ENCODE assay signal across 28 cellular contexts in genomic region chr1:116347678-116348077, GRCh38. TPM values are rescaled to one million over a fixed set of nuclear protein-coding genes. Genes with fewer than 3 reads are reported as not detected.
DNase-seq lines count a peak whose midpoint lies in the region; ATAC-seq and TF ChIP-seq lines count a peak whose summit lies in the region.
"Had no signal": no experiment of that assay in that cellular context is flagged by ENCODE, and none has a peak within 500 bp of the region (broad histone marks: within the 10 kb centered on the region; RNA-seq: fewer than 3 reads in every experiment).

No MANE protein-coding gene starts in this region.

- H3K4me3 ChIP-seq in thyroid gland (replicated peaks in 1 of 3) = no peak overlapping the region
- H3K4me3 ChIP-seq: A549, smooth muscle cell, upper lobe of left lung had no signal

- no peak for TF ChIP-seq CTCF in thyroid gland (IDR thresholded peaks at IDR 0.05)

- intact Hi-C loops in left ventricle myocardium superior (cut with micrococcal nuclease) (no loop called here), left cardiac atrium (cut with DNase I) (no loop called here), thyroid gland (cut with DNase I) (no loop called here)

- 95 to 100% methylated on average over 2 of the region's 2 CpGs for WGBS in thyroid gland, 2 donors

- H3K27me3 Mint-ChIP-seq in activated T-helper 17 cell treated with anti-CD3 and anti-CD28 coated beads, Interleukin-2, amount 50 U/mL, for 72 hours = no peaks in the 10 kb centered on the region
- H3K27me3 Mint-ChIP-seq: brain had no signal

- ATAC-seq in left ventricle myocardium superior (peak; percentile 48), left cardiac atrium (no peak), HG03565 (IDR thresholded peaks at IDR 0.05; ENCODE audit: unreplicated experiment) (no peak)
- no peak for ATAC-seq in activated T-helper 17 cell treated with anti-CD3 and anti-CD28 coated beads, Interleukin-2, amount 50 U/mL, for 72 hours (replicated peaks)
- ATAC-seq: A549, foreskin keratinocyte had no signal

- H3K4me1 Mint-ChIP-seq in activated T-helper 17 cell treated with anti-CD3 and anti-CD28 coated beads, Interleukin-2, amount 50 U/mL, for 72 hours = peaks cover 38% of the 10 kb centered on the region
- H3K4me1 Mint-ChIP-seq: naive B cell had no signal

- no peak for TF ChIP-seq POLR2A in thyroid gland (IDR thresholded peaks at IDR 0.05)

- H3K9me3 Mint-ChIP-seq in activated T-helper 17 cell treated with anti-CD3 and anti-CD28 coated beads, Interleukin-2, amount 50 U/mL, for 72 hours = peaks cover 3% of the 10 kb centered on the region

- H3K36me3 Mint-ChIP-seq in activated T-helper 17 cell treated with anti-CD3 and anti-CD28 coated beads, Interleukin-2, amount 50 U/mL, for 72 hours (ENCODE audit: low read depth) = no peaks in the 10 kb centered on the region
- H3K36me3 Mint-ChIP-seq: brain had no signal

- no peaks in the 10 kb centered on the region for H3K9me3 ChIP-seq in thyroid gland
- H3K9me3 ChIP-seq: A549, SK-N-SH, upper lobe of left lung had no signal

- peak overlapping the region; percentile 23 for H3K4me3 Mint-ChIP-seq in activated T-helper 17 cell treated with anti-CD3 and anti-CD28 coated beads, Interleukin-2, amount 50 U/mL, for 72 hours
- H3K4me3 Mint-ChIP-seq: brain, naive B cell had no signal

- H3K27ac Mint-ChIP-seq in activated T-helper 17 cell treated with anti-CD3 and anti-CD28 coated beads, Interleukin-2, amount 50 U/mL, for 72 hours = peak overlapping the region; percentile 36
- H3K27ac Mint-ChIP-seq: naive B cell had no signal

- DNase-seq in left ventricle myocardium superior (no peak), left cardiac atrium (no peak), myocyte (ENCODE audit: low read depth) (peak; percentile 85), thyroid gland (no peak), epidermal melanocyte (ENCODE audit: insufficient read length, low spot score) (no peak), midbrain (lab: John Stamatoyannopoulos, UW) (no peak)
- DNase-seq: activated CD4-positive, alpha-beta T cell treated with anti-CD3 and anti-CD28 coated beads for 4 hours; activated CD8-positive, alpha-beta memory T cell treated with anti-CD3 and anti-CD28 coated beads for 24 hours; DMS53; effector CD4-positive, alpha-beta T cell; erythroblast; foreskin keratinocyte; left colon; mesenchymal stem cell; naive B cell; NCI-H1105; NCI-H2029; NCI-H69; SK-N-SH; stimulated activated CD4-positive, alpha-beta T cell treated with anti-CD3 and anti-CD28 coated beads, Interleukin-2, amount 100 ng/mL, for 24 hours; T-helper 2 cell; upper lobe of left lung had no signal

- peak overlapping the region; percentile 7 to 82 (median 75) for H3K27ac ChIP-seq in thyroid gland
- H3K27ac ChIP-seq: A549, foreskin keratinocyte, RWPE1, upper lobe of left lung had no signal

- no peaks in the 10 kb centered on the region for H3K36me3 ChIP-seq in thyroid gland
- H3K36me3 ChIP-seq: upper lobe of left lung had no signal

- H3K4me1 ChIP-seq in thyroid gland = peaks cover 35 to 36% of the 10 kb centered on the region in 2 donors
- H3K4me1 ChIP-seq: A549 had no signal

- no peaks in the 10 kb centered on the region for H3K27me3 ChIP-seq in thyroid gland
- H3K27me3 ChIP-seq: foreskin keratinocyte, upper lobe of left lung had no signal

RNA-seq across cellular contexts. Expression of gene ATP1A1, which starts 25.4 kb away (rescaled TPM):
- total RNA-seq in left ventricle myocardium superior (269 TPM), left cardiac atrium (100 to 1,000 TPM; 183 to 281 TPM), myocyte (235 and 302 TPM in 2 replicates), thyroid gland (1,000 to 10,000 TPM in 3 of 4 donors, 100 to 1,000 TPM in 1; 770 to 1,450 (median 1,316) TPM)
- 100 to 1,000 TPM; 206 to 244 TPM for total RNA-seq in activated T-helper 17 cell treated with anti-CD3 and anti-CD28 coated beads, Interleukin-2, amount 50 U/mL, for 72 hours
- 275 TPM for polyA plus RNA-seq in myocyte (2012)
